In the genomic region with DNA sequence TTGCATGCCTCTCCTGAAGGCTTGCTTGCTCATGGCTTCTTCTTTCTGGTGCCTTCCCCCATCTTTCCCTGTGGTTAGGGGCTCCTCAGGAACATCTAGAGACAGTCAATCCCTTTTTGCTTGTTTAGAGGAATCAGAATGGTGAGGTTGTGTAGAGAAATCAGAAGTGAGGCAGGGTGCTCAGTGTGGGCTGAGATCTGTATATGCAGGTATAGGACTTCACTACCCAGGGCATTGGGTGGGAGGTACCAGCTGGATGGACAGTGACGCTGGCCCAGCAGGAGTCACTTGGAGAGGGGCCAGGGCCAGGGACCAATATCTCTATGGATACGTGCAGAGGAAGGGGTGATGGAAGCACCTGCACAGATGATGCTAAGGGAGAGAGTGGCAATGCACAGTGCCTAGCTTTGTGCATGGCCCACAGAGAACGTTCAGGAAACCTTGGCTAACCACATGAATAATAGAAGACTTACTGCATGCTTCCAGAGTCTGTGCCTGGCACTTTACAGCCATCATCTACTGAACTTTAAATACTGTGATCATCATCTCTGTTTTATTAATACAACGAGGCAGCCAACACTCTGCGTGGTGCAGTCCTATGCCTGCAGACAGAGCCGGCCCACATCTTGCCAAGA, we compare ENCODE assay signal across 16 cellular contexts.
DNase-seq lines count a peak whose midpoint lies in the region; ATAC-seq and TF ChIP-seq lines count a peak whose summit lies in the region.
"Had no signal": no experiment of that assay in that cellular context is flagged by ENCODE, and none has a peak within 500 bp of the region (broad histone marks: within the 10 kb centered on the region; RNA-seq: fewer than 3 reads in every experiment).

No MANE protein-coding gene starts in this region.

- H3K4me3 Mint-ChIP-seq in HFFc6, result peak overlapping the region; percentile 46; the same call in 1 of the 2 replicates
- no peak overlapping the region for H3K4me3 Mint-ChIP-seq in stimulated activated effector memory CD8-positive, alpha-beta T cell treated with anti-CD3 and anti-CD28 coated beads, Interleukin-12 subunit alpha, Interleukin-12 subunit beta, amount 100 ng/mL, for 72 hours
- H3K4me3 Mint-ChIP-seq: H9, IgD-negative memory B cell had no signal

- peak; percentile 32 for ATAC-seq in stimulated activated effector memory CD8-positive, alpha-beta T cell treated with anti-CD3 and anti-CD28 coated beads, Interleukin-12 subunit alpha, Interleukin-12 subunit beta, amount 100 ng/mL, for 72 hours
- no peak for ATAC-seq in left lung

- H3K36me3 ChIP-seq in HAP-1 (replicated peaks) (no peaks in the 10 kb centered on the region), left lung (no peaks in the 10 kb centered on the region)

- intact Hi-C loops in left lung (cut with DNase I), result no loop called here

- H3K4me1 ChIP-seq in HAP-1 (peaks cover 2% of the 10 kb centered on the region; the same call in 1 of the 2 replicates), left lung (no peaks in the 10 kb centered on the region)

- no peaks in the 10 kb centered on the region for H3K9me3 Mint-ChIP-seq in HFFc6
- H3K9me3 Mint-ChIP-seq in stimulated activated effector memory CD8-positive, alpha-beta T cell treated with anti-CD3 and anti-CD28 coated beads, Interleukin-12 subunit alpha, Interleukin-12 subunit beta, amount 100 ng/mL, for 72 hours, result no peaks in the 10 kb centered on the region

- no peaks in the 10 kb centered on the region for H3K27me3 ChIP-seq in HAP-1 (ENCODE audit: low read depth)
- H3K27me3 ChIP-seq in left lung, result no peaks in the 10 kb centered on the region

- no peak overlapping the region for H3K27ac ChIP-seq in left lung
- H3K27ac ChIP-seq: HL-60 had no signal

- DNase-seq in NCI-H345 (lab: John Stamatoyannopoulos, UW) (peak; percentile 29), NCI-H345 treated with DMSO at 0.1 percent for 48 hours (lab: John Stamatoyannopoulos, UW; ENCODE audit: unreplicated experiment) (no peak), HFFc6 (no peak), SHP77 (lab: John Stamatoyannopoulos, UW) (peak; percentile 68 to 82), HAP-1 (ENCODE audit: low spot score in 2 of 2) (no peak), left lung (no peak), germinal center (ENCODE audit: low spot score) (no peak)
- no peak for DNase-seq in stimulated activated effector memory CD8-positive, alpha-beta T cell treated with anti-CD3 and anti-CD28 coated beads, Interleukin-12 subunit alpha, Interleukin-12 subunit beta, amount 100 ng/mL, for 72 hours (ENCODE audit: low spot score in 2 of 2)
- DNase-seq: 8988T, C1 segment of cervical spinal cord, H9, NCI-H146, NCI-H2081 treated with DMSO at 0.1 percent for 48 hours, NCI-H524 had no signal

- H3K4me1 Mint-ChIP-seq in HFFc6 (ENCODE audit: low read depth), result peaks cover 48% of the 10 kb centered on the region
- H3K4me1 Mint-ChIP-seq in stimulated activated effector memory CD8-positive, alpha-beta T cell treated with anti-CD3 and anti-CD28 coated beads, Interleukin-12 subunit alpha, Interleukin-12 subunit beta, amount 100 ng/mL, for 72 hours, result no peaks in the 10 kb centered on the region
- H3K4me1 Mint-ChIP-seq: IgD-negative memory B cell had no signal

- H3K4me3 ChIP-seq in HAP-1 (no peak overlapping the region), left lung (no peak overlapping the region)

- in situ Hi-C loops in HAP-1 (cut with MboI; ENCODE audit: low sequenced_read_pairs), result no loop called here

- H3K27ac Mint-ChIP-seq in HFFc6, result peak overlapping the region; percentile 4; the same call in 1 of the 2 replicates
- no peak overlapping the region for H3K27ac Mint-ChIP-seq in stimulated activated effector memory CD8-positive, alpha-beta T cell treated with anti-CD3 and anti-CD28 coated beads, Interleukin-12 subunit alpha, Interleukin-12 subunit beta, amount 100 ng/mL, for 72 hours
- H3K27ac Mint-ChIP-seq: H9, IgD-negative memory B cell had no signal

- TF ChIP-seq CTCF in HFFc6 (IDR thresholded peaks at IDR 0.05) (no peak), left lung (IDR thresholded peaks at IDR 0.05) (no peak)

- H3K36me3 Mint-ChIP-seq in HFFc6 (ENCODE audit: low read depth), result no peaks in the 10 kb centered on the region
- H3K36me3 Mint-ChIP-seq in stimulated activated effector memory CD8-positive, alpha-beta T cell treated with anti-CD3 and anti-CD28 coated beads, Interleukin-12 subunit alpha, Interleukin-12 subunit beta, amount 100 ng/mL, for 72 hours, result no peaks in the 10 kb centered on the region
- H3K36me3 Mint-ChIP-seq: IgD-negative memory B cell had no signal

- H3K9me3 ChIP-seq in HAP-1 (no peaks in the 10 kb centered on the region), left lung (no peaks in the 10 kb centered on the region)

- peaks cover 1% of the 10 kb centered on the region; the same call in 1 of the 2 replicates for H3K27me3 Mint-ChIP-seq in HFFc6 (ENCODE audit: insufficient read depth)

Comparison
In these comparisons a context has a peak if more than half of its experiments do, and no peak if none do; other contexts are left out.
1. DNase-seq: peak in NCI-H345 (single experiment) and SHP77 (2 of 2); none in NCI-H345 treated with DMSO at 0.1 percent for 48 hours (single experiment), HFFc6 (single experiment), stimulated activated effector memory CD8-positive, alpha-beta T cell treated with anti-CD3 and anti-CD28 coated beads, Interleukin-12 subunit alpha, Interleukin-12 subunit beta, amount 100 ng/mL, for 72 hours (0 of 2), HAP-1 (0 of 2), left lung (0 of 2) and germinal center (single experiment).